8 cellular contexts compared by ENCODE assay signal in genomic region chr22:29072979-29073617, GRCh38. TPM values are rescaled to one million over a fixed set of nuclear protein-coding genes. Genes with fewer than 3 reads are reported as not detected.
A peak's percentile ranks its signal among the peaks of the same experiment; 100 is the strongest.
DNase-seq lines count a peak whose midpoint lies in the region; ATAC-seq, FAIRE-seq and TF ChIP-seq lines count a peak whose summit lies in the region.

Gene KREMEN1, plus strand, starts transcription at chr22:29073035. Its CDS starts 96 bp downstream, at chr22:29073131.

- H3K27me3 ChIP-seq in SJCRH30, result no peaks in the 10 kb centered on the region
- H3K27me3 ChIP-seq in pancreas, result no peaks in the 10 kb centered on the region

- H3K27ac ChIP-seq in SJCRH30, result peak within 1 kb of the TSS; percentile 70
- no peak within 1 kb of the TSS for H3K27ac ChIP-seq in pancreas

- no peak for FAIRE-seq in GM19239 (lab: Jason Lieb, UNC)
- no peak for FAIRE-seq in pancreas (lab: Jason Lieb, UNC)

- peak in 2 of 4 donors; percentile 1 to 5 for ATAC-seq in pancreas
- ATAC-seq in GM19324 (IDR thresholded peaks at IDR 0.05; ENCODE audit: low FRiP score, unreplicated experiment), result no peak

- H3K4me1 ChIP-seq in SJCRH30 (peaks cover 9% of the 10 kb centered on the region), pancreas (peaks cover 0 to 7% (median 0%) of the 10 kb centered on the region in 3 donors)

- DNase-seq in GM19239 (ENCODE audit: insufficient read length, low spot score), result peak; percentile 93
- no peak for DNase-seq in SJCRH30
- no peak for DNase-seq in fibroblast of villous mesenchyme (ENCODE audit: low read depth)
- DNase-seq in pancreas, result peak in 2 of 6 donors; percentile 37 to 66
- no peak for DNase-seq in activated CD4-positive, CD25-positive, alpha-beta regulatory T cell treated with anti-CD3 and anti-CD28 coated beads, Interleukin-2, amount 50 U/mL, for 72 hours
- no peak for DNase-seq in NCI-H345 (lab: John Stamatoyannopoulos, UW)
- no peak for DNase-seq in putamen (ENCODE audit: low spot score)

- H3K9me3 ChIP-seq in SJCRH30 (replicated peaks) (no peaks in the 10 kb centered on the region), pancreas (no peaks in the 10 kb centered on the region)

- H3K4me3 ChIP-seq in SJCRH30 (peak within 1 kb of the TSS; percentile 89), fibroblast of villous mesenchyme (ENCODE audit: low read depth, low read length) (peak within 1 kb of the TSS; percentile 69), pancreas (peak within 1 kb of the TSS; percentile 32 to 63 (median 60))

- intact Hi-C loops in pancreas (cut with DNase I), result no loop called here

- no peak for TF ChIP-seq CTCF in fibroblast of villous mesenchyme (IDR thresholded peaks at IDR 0.05; ENCODE audit: insufficient read depth, low read depth, low read length)
- TF ChIP-seq CTCF in pancreas (IDR thresholded peaks at IDR 0.05), result no peak

- 1 to 2% methylated on average over 19 to 76 of the region's 76 CpGs for WGBS in pancreas, 2 donors

- H3K36me3 ChIP-seq in SJCRH30, result no peaks in the 10 kb centered on the region
- H3K36me3 ChIP-seq in pancreas, result no peaks in the 10 kb centered on the region

RNA-seq across cellular contexts. Expression of gene KREMEN1, which starts in this region (rescaled TPM):
- 37.5 and 45.7 TPM in 2 replicates for total RNA-seq in SJCRH30 (2014; rRNA removed; shearing (Covaris generic))
- total RNA-seq in fibroblast of villous mesenchyme, result 2.6 and 3.2 TPM in 2 replicates
- 1 to 10 TPM; 3.3 to 8.7 (median 4.6) TPM for total RNA-seq in pancreas
- polyA plus RNA-seq in pancreas, result 1 to 10 TPM; 3.6 to 4.0 TPM
